Comparison of ENCODE assay signal across 8 cellular contexts in genomic region chr22:37486224-37486845, GRCh38. TPM values are rescaled to one million over a fixed set of nuclear protein-coding genes. Genes with fewer than 3 reads are reported as not detected.
DNase-seq lines count a peak whose midpoint lies in the region; ATAC-seq and TF ChIP-seq lines count a peak whose summit lies in the region.

A gene with protein sequence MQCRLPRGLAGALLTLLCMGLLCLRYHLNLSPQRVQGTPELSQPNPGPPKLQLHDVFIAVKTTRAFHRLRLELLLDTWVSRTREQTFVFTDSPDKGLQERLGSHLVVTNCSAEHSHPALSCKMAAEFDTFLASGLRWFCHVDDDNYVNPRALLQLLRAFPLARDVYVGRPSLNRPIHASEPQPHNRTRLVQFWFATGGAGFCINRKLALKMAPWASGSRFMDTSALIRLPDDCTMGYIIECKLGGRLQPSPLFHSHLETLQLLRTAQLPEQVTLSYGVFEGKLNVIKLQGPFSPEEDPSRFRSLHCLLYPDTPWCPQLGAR (minus strand): TSS chr22:37486384. CDS start chr22:37486177, 207 bp downstream.

- H3K9me3 ChIP-seq in OCI-LY1 (ENCODE audit: low read length): no peaks in the 10 kb centered on the region
- no peaks in the 10 kb centered on the region for H3K9me3 ChIP-seq in esophagus muscularis mucosa

- TF ChIP-seq CTCF in OCI-LY1 (IDR thresholded peaks at IDR 0.05; ENCODE audit: low read length) (no peak), esophagus muscularis mucosa (IDR thresholded peaks at IDR 0.05) (no peak)

- H3K4me1 ChIP-seq in OCI-LY1 (ENCODE audit: insufficient read depth, low read length, severe bottlenecking) (peaks cover 53% of the 10 kb centered on the region), esophagus muscularis mucosa (peaks cover 18 to 27% (median 25%) of the 10 kb centered on the region in 4 donors)

- H3K9me2 ChIP-seq in OCI-LY1 (ENCODE audit: low read depth, low read length): no peaks in the 10 kb centered on the region

- no peak within 1 kb of the TSS for H2AFZ ChIP-seq in OCI-LY1 (ENCODE audit: low read length)

- H3K27ac Mint-ChIP-seq in naive thymus-derived CD8-positive, alpha-beta T cell: peak within 1 kb of the TSS; percentile 95 to 100 (median 98)

- peaks cover 0 to 16% (median 1%) of the 10 kb centered on the region in 3 donors for H3K36me3 Mint-ChIP-seq in naive thymus-derived CD8-positive, alpha-beta T cell

- H4K20me1 ChIP-seq in OCI-LY1 (ENCODE audit: insufficient read depth, low read length): no peaks in the 10 kb centered on the region

- peaks cover 59 to 91% (median 69%) of the 10 kb centered on the region in 4 donors for H3K4me1 Mint-ChIP-seq in naive thymus-derived CD8-positive, alpha-beta T cell

- peak within 1 kb of the TSS; percentile 95 for H3K27ac ChIP-seq in OCI-LY1 (ENCODE audit: low read depth, low read length, poor library complexity, severe bottlenecking)
- H3K27ac ChIP-seq in esophagus muscularis mucosa (replicated peaks in 1 of 4): peak within 1 kb of the TSS; percentile 27 to 70 (median 66)

- H3K4me3 Mint-ChIP-seq in naive thymus-derived CD8-positive, alpha-beta T cell: peak within 1 kb of the TSS; percentile 93 to 98 (median 96)

- peak within 1 kb of the TSS; percentile 91 for H3K4me2 ChIP-seq in OCI-LY1 (ENCODE audit: low read length)

- intact Hi-C loops in esophagus muscularis mucosa (cut with DNase I): no loop called here

- POLR2A ChIA-PET in naive thymus-derived CD8-positive, alpha-beta T cell (lab: Charles Lee): interaction anchor here (0.5 to 5.1 kb wide), 24 partner anchors 9 to 1061 kb away, joined by 3 to 82 read pairs (median 4); partner anchors contain the start of genes CARD10, GGA1, IFT27 and RAC2

- no peaks in the 10 kb centered on the region for H3K9me3 Mint-ChIP-seq in naive thymus-derived CD8-positive, alpha-beta T cell

- peak within 1 kb of the TSS; percentile 87 for H3K4me3 ChIP-seq in OCI-LY1 (ENCODE audit: low read depth, low read length, poor library complexity, severe bottlenecking)
- H3K4me3 ChIP-seq in esophagus muscularis mucosa: peak within 1 kb of the TSS; percentile 36 to 58 (median 44)

- H3K27me3 ChIP-seq in OCI-LY1 (ENCODE audit: insufficient read depth, low read length) (no peaks in the 10 kb centered on the region), esophagus muscularis mucosa (peaks cover 0 to 79% (median 0%) of the 10 kb centered on the region in 4 donors)

- peaks cover 41% of the 10 kb centered on the region for H3K79me2 ChIP-seq in OCI-LY1 (ENCODE audit: insufficient read depth, low read length)

- ATAC-seq in HG03064 (IDR thresholded peaks at IDR 0.05; ENCODE audit: low read depth, unreplicated experiment): peak; percentile 51
- peak; percentile 45 to 59 for ATAC-seq in naive thymus-derived CD8-positive, alpha-beta T cell
- peak; percentile 75 for ATAC-seq in stimulated activated naive CD8-positive, alpha-beta T cell treated with anti-CD3 and anti-CD28 coated beads, Interleukin-15, Interleukin-2, amounts not matched to agents 100 U/mL and 50 U/mL, for 24 hours

- WGBS in esophagus muscularis mucosa: 25% methylated on average over 3 of the region's 24 CpGs

- peaks cover 0 to 2% (median 0%) of the 10 kb centered on the region in 5 donors for H3K27me3 Mint-ChIP-seq in naive thymus-derived CD8-positive, alpha-beta T cell

- no peak for TF ChIP-seq EP300 in esophagus muscularis mucosa (IDR thresholded peaks at IDR 0.05)

- H3K9ac ChIP-seq in OCI-LY1 (ENCODE audit: low read length): peak within 1 kb of the TSS; percentile 97

- H3F3A ChIP-seq in OCI-LY1 (ENCODE audit: insufficient read depth, low read length): no peaks in the 10 kb centered on the region

- H3K36me3 ChIP-seq in OCI-LY1 (ENCODE audit: insufficient read depth, low read length) (peaks cover 12% of the 10 kb centered on the region; the same call in 1 of the 2 replicates), esophagus muscularis mucosa (peaks cover 0 to 10% (median 6%) of the 10 kb centered on the region in 4 donors)

- TF ChIP-seq POLR2A in esophagus muscularis mucosa (IDR thresholded peaks at IDR 0.05; ENCODE audit: low read depth): no peak

- peak; percentile 14 to 39 for DNase-seq in NCI-H187 (lab: John Stamatoyannopoulos, UW)
- DNase-seq in NCI-H187 treated with DMSO at 0.1 percent for 48 hours (lab: John Stamatoyannopoulos, UW): no peak
- DNase-seq in activated T-cell treated with anti-CD3 and anti-CD28 coated beads for 48 hours (ENCODE audit: low read depth): peak; percentile 81
- no peak for DNase-seq in esophagus muscularis mucosa (ENCODE audit: extremely low spot score)
- DNase-seq in naive thymus-derived CD8-positive, alpha-beta T cell: peak; percentile 56 to 79 (median 64)
- DNase-seq in stimulated activated naive CD8-positive, alpha-beta T cell treated with anti-CD3 and anti-CD28 coated beads, Interleukin-15, Interleukin-2, amounts not matched to agents 100 U/mL and 50 U/mL, for 24 hours: peak; percentile 85

RNA-seq across cellular contexts. Expression of the gene that starts here (rescaled TPM):
- 10 to 100 TPM in 3 of 4 donors, 1 to 10 TPM in 1; 7.5 to 23.1 (median 18.5) TPM for total RNA-seq in esophagus muscularis mucosa
- 100 to 1,000 TPM; 233 to 235 TPM for total RNA-seq in naive thymus-derived CD8-positive, alpha-beta T cell
- polyA plus RNA-seq in naive thymus-derived CD8-positive, alpha-beta T cell: 100 to 1,000 TPM; 290 to 401 (median 329) TPM

Comparison
In these comparisons a context has a peak if more than half of its experiments do, and no peak if none do; other contexts are left out.
1. RNA of the gene that starts here (total RNA-seq): 233 to 235 TPM in naive thymus-derived CD8-positive, alpha-beta T cell; 7.5 to 23.1 TPM in esophagus muscularis mucosa; every median in the first group is over 4 times any median in the second.
2. DNase-seq: peak in NCI-H187 (2 of 2), activated T-cell treated with anti-CD3 and anti-CD28 coated beads for 48 hours (single experiment), naive thymus-derived CD8-positive, alpha-beta T cell (10 of 10) and stimulated activated naive CD8-positive, alpha-beta T cell treated with anti-CD3 and anti-CD28 coated beads, Interleukin-15, Interleukin-2, amounts not matched to agents 100 U/mL and 50 U/mL, for 24 hours (single experiment); none in NCI-H187 treated with DMSO at 0.1 percent for 48 hours (single experiment) and esophagus muscularis mucosa (single experiment).
3. Peak in every context shown above with its lines, with median percentiles within 50 percentile points of each other: ATAC-seq.